In genomic region chr13:109786457-109787134, GRCh38 we compare ENCODE assay signal across 8 cellular contexts. TPM values are rescaled to one million over a fixed set of nuclear protein-coding genes. Genes with fewer than 3 reads are reported as not detected.
DNase-seq lines count a peak whose midpoint lies in the region; ATAC-seq and TF ChIP-seq lines count a peak whose summit lies in the region.

A gene with protein sequence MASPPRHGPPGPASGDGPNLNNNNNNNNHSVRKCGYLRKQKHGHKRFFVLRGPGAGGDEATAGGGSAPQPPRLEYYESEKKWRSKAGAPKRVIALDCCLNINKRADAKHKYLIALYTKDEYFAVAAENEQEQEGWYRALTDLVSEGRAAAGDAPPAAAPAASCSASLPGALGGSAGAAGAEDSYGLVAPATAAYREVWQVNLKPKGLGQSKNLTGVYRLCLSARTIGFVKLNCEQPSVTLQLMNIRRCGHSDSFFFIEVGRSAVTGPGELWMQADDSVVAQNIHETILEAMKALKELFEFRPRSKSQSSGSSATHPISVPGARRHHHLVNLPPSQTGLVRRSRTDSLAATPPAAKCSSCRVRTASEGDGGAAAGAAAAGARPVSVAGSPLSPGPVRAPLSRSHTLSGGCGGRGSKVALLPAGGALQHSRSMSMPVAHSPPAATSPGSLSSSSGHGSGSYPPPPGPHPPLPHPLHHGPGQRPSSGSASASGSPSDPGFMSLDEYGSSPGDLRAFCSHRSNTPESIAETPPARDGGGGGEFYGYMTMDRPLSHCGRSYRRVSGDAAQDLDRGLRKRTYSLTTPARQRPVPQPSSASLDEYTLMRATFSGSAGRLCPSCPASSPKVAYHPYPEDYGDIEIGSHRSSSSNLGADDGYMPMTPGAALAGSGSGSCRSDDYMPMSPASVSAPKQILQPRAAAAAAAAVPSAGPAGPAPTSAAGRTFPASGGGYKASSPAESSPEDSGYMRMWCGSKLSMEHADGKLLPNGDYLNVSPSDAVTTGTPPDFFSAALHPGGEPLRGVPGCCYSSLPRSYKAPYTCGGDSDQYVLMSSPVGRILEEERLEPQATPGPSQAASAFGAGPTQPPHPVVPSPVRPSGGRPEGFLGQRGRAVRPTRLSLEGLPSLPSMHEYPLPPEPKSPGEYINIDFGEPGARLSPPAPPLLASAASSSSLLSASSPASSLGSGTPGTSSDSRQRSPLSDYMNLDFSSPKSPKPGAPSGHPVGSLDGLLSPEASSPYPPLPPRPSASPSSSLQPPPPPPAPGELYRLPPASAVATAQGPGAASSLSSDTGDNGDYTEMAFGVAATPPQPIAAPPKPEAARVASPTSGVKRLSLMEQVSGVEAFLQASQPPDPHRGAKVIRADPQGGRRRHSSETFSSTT (N-terminal part only) (minus strand): TSS chr13:109786583. CDS start chr13:109786053, 530 bp downstream.

- H3K4me1 ChIP-seq in breast epithelium = peaks cover 0 to 11% of the 10 kb centered on the region in 2 donors

- H3K36me3 ChIP-seq in WERI-Rb-1 = peaks cover 32% of the 10 kb centered on the region
- H3K36me3 ChIP-seq in breast epithelium = no peaks in the 10 kb centered on the region

- H3K4me3 ChIP-seq in WERI-Rb-1 (ENCODE audit: low read depth, low read length) (peak within 1 kb of the TSS; percentile 99), breast epithelium (peak within 1 kb of the TSS; percentile 74 to 97 (median 81)), skin epidermis (peak within 1 kb of the TSS; percentile 61 to 86 (median 77))

- TF ChIP-seq POLR2A in breast epithelium (IDR thresholded peaks at IDR 0.05) = peak; percentile 78

- ATAC-seq in GM18867 (IDR thresholded peaks at IDR 0.05; ENCODE audit: unreplicated experiment) (peak; percentile 89), HG03066 (IDR thresholded peaks at IDR 0.05; ENCODE audit: low read depth, unreplicated experiment) (peak; percentile 91)

- DNase-seq in A172 (ENCODE audit: low spot score) = peak; percentile 85
- peak; percentile 82 for DNase-seq in NCI-H2107 treated with DMSO at 0.1 percent for 48 hours (lab: John Stamatoyannopoulos, UW; ENCODE audit: unreplicated experiment)
- peak; percentile 99 for DNase-seq in WERI-Rb-1
- DNase-seq in breast epithelium (ENCODE audit: low spot score in 2 of 2) = peak; percentile 90 to 95
- DNase-seq in iPS-NIHi11 (ENCODE audit: low spot score) = peak; percentile 87

- intact Hi-C loops in breast epithelium (cut with DNase I; ENCODE audit: low total_unique reads) = no loop called here

- H3K27me3 ChIP-seq in WERI-Rb-1 (ENCODE audit: insufficient read depth, low read depth, severe bottlenecking) = no peaks in the 10 kb centered on the region
- H3K27me3 ChIP-seq in breast epithelium = no peaks in the 10 kb centered on the region

- no peaks in the 10 kb centered on the region for H3K9me3 ChIP-seq in WERI-Rb-1 (ENCODE audit: severe bottlenecking)
- no peaks in the 10 kb centered on the region for H3K9me3 ChIP-seq in breast epithelium

- TF ChIP-seq CTCF in WERI-Rb-1 (IDR thresholded peaks at IDR 0.05; ENCODE audit: low read depth, low read length) = no peak
- no peak for TF ChIP-seq CTCF in breast epithelium (IDR thresholded peaks at IDR 0.05)

- H3K27ac ChIP-seq in WERI-Rb-1 = peak within 1 kb of the TSS; percentile 95
- H3K27ac ChIP-seq in breast epithelium = peak within 1 kb of the TSS; percentile 93 to 100
- peak within 1 kb of the TSS; percentile 61 to 91 (median 80) for H3K27ac ChIP-seq in skin epidermis

RNA-seq across cellular contexts. Expression of the gene that starts here (rescaled TPM):
- 1.4 and 2.3 TPM in 2 replicates for total RNA-seq in A172 (2014; rRNA removed; shearing (Covaris generic))
- 10 to 100 TPM; 25.8 to 38.2 (median 29.5) TPM for total RNA-seq in breast epithelium

Comparison
In these comparisons a context has a peak if more than half of its experiments do, and no peak if none do; other contexts are left out.
1. Peak in every context shown above with its lines: DNase-seq, ATAC-seq, H3K4me3 ChIP-seq and H3K27ac ChIP-seq.